In genomic region chr6:160450849-160451248, GRCh38 we compare ENCODE assay signal across 1 cellular context.
TF ChIP-seq lines count a peak whose summit lies in the region.

No MANE protein-coding gene starts in this region.

TF ChIP-seq in SK-N-SH treated with all-trans-retinoic acid at 6 μM for 48 hours, 23 proteins besides CTCF, POLR2A, EP300 and RAD21 (continued from another document):
- TF ChIP-seq POU6F1 (CRISPR knock-in tag; IDR thresholded peaks at IDR 0.05; ENCODE audit: borderline replicate concordance, low read depth) (no peak), ZNF70 (CRISPR knock-in tag; IDR thresholded peaks at IDR 0.05) (no peak), BACH2 (CRISPR knock-in tag; IDR thresholded peaks at IDR 0.05; ENCODE audit: borderline replicate concordance) (no peak), ZFP3 (CRISPR knock-in tag; IDR thresholded peaks at IDR 0.05) (no peak)
